8 cellular contexts compared by ENCODE assay signal in genomic region chr11:118571584-118572074, GRCh38. TPM values are rescaled to one million over a fixed set of nuclear protein-coding genes. Genes with fewer than 3 reads are reported as not detected.
A peak's percentile ranks its signal among the peaks of the same experiment; 100 is the strongest.
DNase-seq lines count a peak whose midpoint lies in the region; ATAC-seq and TF ChIP-seq lines count a peak whose summit lies in the region.
"Not testable (repeated sequence)": the region's sequence is repeated elsewhere in the genome, so short reads cannot be mapped to it uniquely, and the experiment has no call there.

No MANE protein-coding gene starts in this region.

- intact Hi-C loops in PC-9 (cut with micrococcal nuclease; ENCODE audit: unreplicated experiment), result loop anchor here (2.0 kb wide), 1 partner anchor 427 kb away; no protein-coding TSS in a partner anchor
- intact Hi-C loops in activated T-helper 2 cell treated with anti-CD3 and anti-CD28 coated beads, Interferon-gamma antibody, Interleukin-2, Interleukin-4, amounts not matched to agents 10 μg/mL and 5 μg/mL and 100 μg/mL, durations not matched to agents 14 hours and 24 hours and 36 hours (cut with micrococcal nuclease), result loop anchor here (2.0 to 5.0 kb wide), 4 partner anchors 23 to 264 kb away; partner anchors contain the start of genes ATP5MG and KMT2A

- TSS peak; percentile 92 for BruUV-seq in PC-9 (replicated peaks; lab: Mats Ljungman, UMichigan)

- TF ChIP-seq EP300 in upper lobe of left lung (IDR thresholded peaks at IDR 0.05), result not testable (repeated sequence)

- peak overlapping the region; percentile 97 for H3K27ac Mint-ChIP-seq in activated T-helper 2 cell treated with anti-CD3 and anti-CD28 coated beads, Interferon-gamma antibody, Interleukin-2, Interleukin-4, amounts not matched to agents 10 μg/mL and 5 μg/mL and 100 μg/mL, durations not matched to agents 14 hours and 24 hours and 36 hours

- H4K20me1 ChIP-seq in PC-9 (ENCODE audit: insufficient read depth), result peaks cover 37% of the 10 kb centered on the region

- peak overlapping the region; percentile 65 for H3K9ac ChIP-seq in ES-I3 (ENCODE audit: low read depth, low read length)
- not testable (repeated sequence) for H3K9ac ChIP-seq in endocrine pancreas (ENCODE audit: control insufficient read depth, insufficient read depth, low read length); parathyroid adenoma

- H3K9me3 ChIP-seq in ES-I3 (ENCODE audit: control insufficient read depth, insufficient read depth, low read length); PC-9 (ENCODE audit: insufficient read depth, low read depth); endocrine pancreas (ENCODE audit: control insufficient read depth, low read length); parathyroid adenoma (ENCODE audit: control insufficient read depth, low read length); upper lobe of left lung: not testable (repeated sequence)

- WGBS in upper lobe of left lung, 2 donors, result 15 to 33% methylated on average over 17 to 18 of the region's 18 CpGs

- CTCF ChIA-PET in PC-9 (lab: Charles Lee), result not testable (repeated sequence)

- peak overlapping the region; percentile 98 for H3K4me3 ChIP-seq in PC-9
- peak overlapping the region; percentile 73 for H3K4me3 ChIP-seq in endocrine pancreas (ENCODE audit: control insufficient read depth, insufficient read depth, low read length)
- H3K4me3 ChIP-seq in parathyroid adenoma (ENCODE audit: low read depth, low read length), result peak overlapping the region; percentile 97
- peak overlapping the region; percentile 69 to 99 (median 80) for H3K4me3 ChIP-seq in upper lobe of left lung

- H3K27ac ChIP-seq in PC-9 (peak overlapping the region; percentile 24), parathyroid adenoma (peak overlapping the region; percentile 96), upper lobe of left lung (peak overlapping the region; percentile 97 to 99 (median 98))

- peak overlapping the region; percentile 95 for H3K4me2 ChIP-seq in PC-9
- peak overlapping the region; percentile 47 for H3K4me2 ChIP-seq in parathyroid adenoma (ENCODE audit: low read length)

- H3K79me2 ChIP-seq in PC-9 (ENCODE audit: low read depth), result peaks cover 52% of the 10 kb centered on the region
- peaks cover 21% of the 10 kb centered on the region for H3K79me2 ChIP-seq in parathyroid adenoma

- not testable (repeated sequence) for H3K27me3 ChIP-seq in PC-9 (ENCODE audit: insufficient read depth, low read depth); endocrine pancreas (ENCODE audit: control insufficient read depth, insufficient read depth, low read length); parathyroid adenoma (ENCODE audit: control insufficient read depth, insufficient read depth, low read length); upper lobe of left lung

- H3K4me3 Mint-ChIP-seq in activated T-helper 2 cell treated with anti-CD3 and anti-CD28 coated beads, Interferon-gamma antibody, Interleukin-2, Interleukin-4, amounts not matched to agents 10 μg/mL and 5 μg/mL and 100 μg/mL, durations not matched to agents 14 hours and 24 hours and 36 hours (ENCODE audit: low read depth), result peak overlapping the region; percentile 99

- POLR2A ChIA-PET in PC-9 (lab: Charles Lee; ENCODE audit: unreplicated experiment), result interaction anchor here (0.7 kb wide), 1 partner anchor 908 kb away, joined by 5 read pairs; no protein-coding TSS in a partner anchor

- H3K4me1 ChIP-seq in ES-I3 (ENCODE audit: insufficient read depth, low read length); parathyroid adenoma: not testable (repeated sequence)
- peaks cover 29% of the 10 kb centered on the region for H3K4me1 ChIP-seq in PC-9 (replicated peaks; ENCODE audit: insufficient read depth)
- H3K4me1 ChIP-seq in endocrine pancreas (ENCODE audit: control insufficient read depth, insufficient read depth, low read length), result peaks cover 20% of the 10 kb centered on the region
- H3K4me1 ChIP-seq in upper lobe of left lung, result peaks cover 26 to 38% (median 33%) of the 10 kb centered on the region in 4 donors

- H2AFZ ChIP-seq in PC-9 (peak overlapping the region; percentile 94), parathyroid adenoma (peak overlapping the region; percentile 98)

- H3K4me1 Mint-ChIP-seq in activated T-helper 2 cell treated with anti-CD3 and anti-CD28 coated beads, Interferon-gamma antibody, Interleukin-2, Interleukin-4, amounts not matched to agents 10 μg/mL and 5 μg/mL and 100 μg/mL, durations not matched to agents 14 hours and 24 hours and 36 hours (ENCODE audit: low read depth), result peaks cover 29% of the 10 kb centered on the region

- H3K9me3 Mint-ChIP-seq in activated T-helper 2 cell treated with anti-CD3 and anti-CD28 coated beads, Interferon-gamma antibody, Interleukin-2, Interleukin-4, amounts not matched to agents 10 μg/mL and 5 μg/mL and 100 μg/mL, durations not matched to agents 14 hours and 24 hours and 36 hours, result not testable (repeated sequence)

- H3K27me3 Mint-ChIP-seq in activated T-helper 2 cell treated with anti-CD3 and anti-CD28 coated beads, Interferon-gamma antibody, Interleukin-2, Interleukin-4, amounts not matched to agents 10 μg/mL and 5 μg/mL and 100 μg/mL, durations not matched to agents 14 hours and 24 hours and 36 hours (ENCODE audit: low read depth), result not testable (repeated sequence)

- not testable (repeated sequence) for H3K36me3 ChIP-seq in ES-I3 (ENCODE audit: insufficient read depth, low read length); PC-9 (ENCODE audit: low read depth); endocrine pancreas (ENCODE audit: control insufficient read depth, insufficient read depth, low read length); parathyroid adenoma (ENCODE audit: control insufficient read depth, insufficient read depth, low read length); upper lobe of left lung

- H3K9me2 ChIP-seq in PC-9 (ENCODE audit: insufficient read depth), result not testable (repeated sequence)

- TF ChIP-seq POLR2A in upper lobe of left lung (IDR thresholded peaks at IDR 0.05), result not testable (repeated sequence)

- H3F3A ChIP-seq in PC-9 (ENCODE audit: insufficient read depth, low read depth), result peaks cover 19% of the 10 kb centered on the region; the same call in 1 of the 2 replicates

- ATAC-seq in HG03097 (IDR thresholded peaks at IDR 0.05; ENCODE audit: low FRiP score, unreplicated experiment) (peak; percentile 11), upper lobe of left lung (ENCODE audit: low FRiP score in 2 of 2) (peak; percentile 25 to 29)

- not testable (repeated sequence) for TF ChIP-seq CTCF in PC-9 (conservative IDR thresholded peaks at IDR 0.05); parathyroid adenoma (IDR thresholded peaks at IDR 0.05); upper lobe of left lung (IDR thresholded peaks at IDR 0.05)

- peak in 1 of 2 experiments; percentile 10 for DNase-seq in PC-9
- peak; percentile 10 for DNase-seq in activated T-helper 2 cell treated with anti-CD3 and anti-CD28 coated beads, Interferon-gamma antibody, Interleukin-2, Interleukin-4, amounts not matched to agents 10 μg/mL and 5 μg/mL and 100 μg/mL, durations not matched to agents 14 hours and 24 hours and 36 hours (ENCODE audit: low spot score)
- peak; percentile 9 for DNase-seq in kidney tubule cell (ENCODE audit: low spot score)
- not testable (repeated sequence) for DNase-seq in upper lobe of left lung

- H3K36me3 Mint-ChIP-seq in activated T-helper 2 cell treated with anti-CD3 and anti-CD28 coated beads, Interferon-gamma antibody, Interleukin-2, Interleukin-4, amounts not matched to agents 10 μg/mL and 5 μg/mL and 100 μg/mL, durations not matched to agents 14 hours and 24 hours and 36 hours (ENCODE audit: low read depth), result peaks cover 30% of the 10 kb centered on the region

RNA-seq across cellular contexts. Expression of gene ARCN1, which starts 0.6 kb away (rescaled TPM):
- total RNA-seq in PC-9 (2021) (79.8 and 105 TPM in 2 replicates), upper lobe of left lung (100 to 1,000 TPM in 3 of 6 donors, 10 to 100 TPM in 3; 29.3 to 121 (median 94.6) TPM)
- total RNA-seq in activated T-helper 2 cell treated with anti-CD3 and anti-CD28 coated beads, Interferon-gamma antibody, Interleukin-2, Interleukin-4, amounts not matched to agents 10 μg/mL and 5 μg/mL and 100 μg/mL, durations not matched to agents 14 hours and 24 hours and 36 hours, result 132 and 133 TPM in 2 replicates

RNA-seq across cellular contexts. Expression of gene IFT46, which starts 5.9 kb away (rescaled TPM):
- total RNA-seq in PC-9 (2021), result 19.2 and 22.1 TPM in 2 replicates
- total RNA-seq in activated T-helper 2 cell treated with anti-CD3 and anti-CD28 coated beads, Interferon-gamma antibody, Interleukin-2, Interleukin-4, amounts not matched to agents 10 μg/mL and 5 μg/mL and 100 μg/mL, durations not matched to agents 14 hours and 24 hours and 36 hours, result 14.2 and 15.4 TPM in 2 replicates
- 10 to 100 TPM in 5 of 6 donors, 1 to 10 TPM in 1; 7.5 to 38.3 (median 21.5) TPM for total RNA-seq in upper lobe of left lung

RNA-seq across cellular contexts. Expression of gene PHLDB1, which starts 35.8 kb away (rescaled TPM):
- total RNA-seq in PC-9 (2021) (122 and 125 TPM in 2 replicates), upper lobe of left lung (100 to 1,000 TPM in 3 of 6 donors, 10 to 100 TPM in 3; 45.5 to 188 (median 100) TPM)
- 2.1 and 2.2 TPM in 2 replicates for total RNA-seq in activated T-helper 2 cell treated with anti-CD3 and anti-CD28 coated beads, Interferon-gamma antibody, Interleukin-2, Interleukin-4, amounts not matched to agents 10 μg/mL and 5 μg/mL and 100 μg/mL, durations not matched to agents 14 hours and 24 hours and 36 hours

RNA-seq across cellular contexts. Expression of gene TMEM25, which starts 40.6 kb away (rescaled TPM):
- total RNA-seq in PC-9 (2021) (14.1 and 21.2 TPM in 2 replicates), upper lobe of left lung (10 to 100 TPM; 20.0 to 58.7 (median 28.0) TPM)
- 9.5 and 10.1 TPM in 2 replicates for total RNA-seq in activated T-helper 2 cell treated with anti-CD3 and anti-CD28 coated beads, Interferon-gamma antibody, Interleukin-2, Interleukin-4, amounts not matched to agents 10 μg/mL and 5 μg/mL and 100 μg/mL, durations not matched to agents 14 hours and 24 hours and 36 hours

RNA-seq across cellular contexts. Expression of gene TTC36, which starts 44.4 kb away (rescaled TPM):
- 0.41 and 1.4 TPM in 2 replicates for total RNA-seq in PC-9 (2021)
- 0.39 and 0.78 TPM in 2 replicates for total RNA-seq in activated T-helper 2 cell treated with anti-CD3 and anti-CD28 coated beads, Interferon-gamma antibody, Interleukin-2, Interleukin-4, amounts not matched to agents 10 μg/mL and 5 μg/mL and 100 μg/mL, durations not matched to agents 14 hours and 24 hours and 36 hours
- total RNA-seq in upper lobe of left lung, result 1 to 10 TPM in 3 of 6 donors, under 1 TPM in 1, not detected in 2; 0.34 to 9.4 (median 1.5) TPM

Comparison
In these comparisons a context has a peak if more than half of its experiments do, and no peak if none do; other contexts are left out.
1. H3K27ac ChIP-seq: peak in every context shown above with its lines; median percentile 98 in upper lobe of left lung; 96 in parathyroid adenoma; 24 in PC-9.
2. RNA of gene PHLDB1, which starts 35.8 kb away (total RNA-seq): 122 to 125 TPM in PC-9 and 45.5 to 188 TPM in upper lobe of left lung; 2.1 to 2.2 TPM in activated T-helper 2 cell treated with anti-CD3 and anti-CD28 coated beads, Interferon-gamma antibody, Interleukin-2, Interleukin-4, amounts not matched to agents 10 μg/mL and 5 μg/mL and 100 μg/mL, durations not matched to agents 14 hours and 24 hours and 36 hours; every median in the first group is over 10 times any median in the second.
3. Peak in every context shown above with its lines, with median percentiles within 50 percentile points of each other: H3K4me3 ChIP-seq.